Comparison of ENCODE assay signal across 14 cellular contexts in genomic region chr2:9397201-9397600, GRCh38. TPM values are rescaled to one million over a fixed set of nuclear protein-coding genes. Genes with fewer than 3 reads are reported as not detected.
DNase-seq lines count a peak whose midpoint lies in the region; ATAC-seq and TF ChIP-seq lines count a peak whose summit lies in the region.
"Had no signal": no experiment of that assay in that cellular context is flagged by ENCODE, and none has a peak within 500 bp of the region (broad histone marks: within the 10 kb centered on the region; RNA-seq: fewer than 3 reads in every experiment).

No MANE protein-coding gene starts in this region.

- H3K9me3 Mint-ChIP-seq in activated CD8-positive, alpha-beta T cell treated with anti-CD3 and anti-CD28 coated beads for 36 hours: no peaks in the 10 kb centered on the region
- H3K9me3 Mint-ChIP-seq: CD8-positive, alpha-beta T cell had no signal

- no peaks in the 10 kb centered on the region for H3K9me3 ChIP-seq in uterus
- H3K9me3 ChIP-seq: BE2C had no signal

- no peak overlapping the region for H3K27ac Mint-ChIP-seq in activated CD8-positive, alpha-beta T cell treated with anti-CD3 and anti-CD28 coated beads for 36 hours
- H3K27ac Mint-ChIP-seq: CD8-positive, alpha-beta T cell had no signal

- H3K4me1 ChIP-seq in uterus: peaks cover 0 to 6% of the 10 kb centered on the region in 2 donors
- H3K4me1 ChIP-seq: BE2C had no signal

- H3K36me3 Mint-ChIP-seq in activated CD8-positive, alpha-beta T cell treated with anti-CD3 and anti-CD28 coated beads for 36 hours (ENCODE audit: low read depth): no peaks in the 10 kb centered on the region
- H3K36me3 Mint-ChIP-seq: CD8-positive, alpha-beta T cell had no signal

- TF ChIP-seq CTCF in RWPE1 (conservative IDR thresholded peaks at IDR 0.05; ENCODE audit: low read depth) (no peak), uterus (IDR thresholded peaks at IDR 0.05) (no peak)
- no peak for TF ChIP-seq CTCF in activated CD8-positive, alpha-beta T cell treated with anti-CD3 and anti-CD28 coated beads for 36 hours (IDR thresholded peaks at IDR 0.05)

- no peaks in the 10 kb centered on the region for H3K27me3 ChIP-seq in uterus
- H3K27me3 ChIP-seq: BE2C had no signal

- POLR2A ChIA-PET in RWPE1 (lab: Yijun Ruan, JAX; ENCODE audit: low non-redundant PET): no interaction called here
- POLR2A ChIA-PET in activated CD8-positive, alpha-beta T cell treated with anti-CD3 and anti-CD28 coated beads for 36 hours (lab: Charles Lee): no interaction called here

- H3K27ac ChIP-seq in RWPE1 (peak overlapping the region; percentile 24; the same call in 1 of the 2 replicates), uterus (peak overlapping the region; percentile 36 to 61)
- H3K27ac ChIP-seq: C4-2B, GM23248 had no signal

- DNase-seq in RWPE1 (ENCODE audit: low spot score) (no peak), islet precursor cell (peak; percentile 38), sciatic nerve (ENCODE audit: low spot score) (peak; percentile 48), uterus (no peak), NCI-H748 (lab: John Stamatoyannopoulos, UW; ENCODE audit: unreplicated experiment) (no peak), EL (no peak)
- DNase-seq in activated CD8-positive, alpha-beta T cell treated with anti-CD3 and anti-CD28 coated beads for 36 hours: no peak
- DNase-seq: BE2C; CD8-positive, alpha-beta T cell; COR-L47; DND-41; GM23248 had no signal

- TF ChIP-seq POLR2A in uterus (IDR thresholded peaks at IDR 0.05): no peak

- intact Hi-C loops in sciatic nerve (cut with DNase I): no loop called here
- intact Hi-C loops in uterus (cut with DNase I; ENCODE audit: low total_unique reads): no loop called here
- intact Hi-C loops in activated CD8-positive, alpha-beta T cell treated with anti-CD3 and anti-CD28 coated beads for 36 hours (cut with micrococcal nuclease): no loop called here

- H3K27me3 Mint-ChIP-seq in activated CD8-positive, alpha-beta T cell treated with anti-CD3 and anti-CD28 coated beads for 36 hours: no peaks in the 10 kb centered on the region

- ATAC-seq in sciatic nerve: no peak
- no peak for ATAC-seq in activated CD8-positive, alpha-beta T cell treated with anti-CD3 and anti-CD28 coated beads for 36 hours
- ATAC-seq: CD8-positive, alpha-beta T cell; HCT116 had no signal

- H3K4me1 Mint-ChIP-seq in activated CD8-positive, alpha-beta T cell treated with anti-CD3 and anti-CD28 coated beads for 36 hours (ENCODE audit: low read depth): no peaks in the 10 kb centered on the region

- H3K4me3 Mint-ChIP-seq in activated CD8-positive, alpha-beta T cell treated with anti-CD3 and anti-CD28 coated beads for 36 hours: no peak overlapping the region
- H3K4me3 Mint-ChIP-seq: CD8-positive, alpha-beta T cell had no signal

- H3K4me3 ChIP-seq in uterus: no peak overlapping the region
- H3K4me3 ChIP-seq: GM23248 had no signal

- H3K36me3 ChIP-seq in uterus: no peaks in the 10 kb centered on the region
- H3K36me3 ChIP-seq: BE2C had no signal

- CTCF ChIA-PET in RWPE1 (lab: Yijun Ruan, JAX): no interaction called here
- CTCF ChIA-PET in activated CD8-positive, alpha-beta T cell treated with anti-CD3 and anti-CD28 coated beads for 36 hours (lab: Charles Lee): no interaction called here

RNA-seq across cellular contexts. Expression of gene ITGB1BP1, which starts 26.1 kb away (rescaled TPM):
- total RNA-seq in sciatic nerve (163 TPM), uterus (100 to 1,000 TPM in 1 of 4 donors, 10 to 100 TPM in 3; 32.0 to 106 (median 45.1) TPM)
- 100 to 1,000 TPM; 111 to 117 TPM for total RNA-seq in activated CD8-positive, alpha-beta T cell treated with anti-CD3 and anti-CD28 coated beads for 36 hours

RNA-seq across cellular contexts. Expression of gene CPSF3, which starts 26.3 kb away (rescaled TPM):
- total RNA-seq in sciatic nerve: 16.0 TPM
- 10 to 100 TPM in 3 of 4 donors, 1 to 10 TPM in 1; 7.2 to 45.2 (median 30.3) TPM for total RNA-seq in uterus
- 10 to 100 TPM; 72.2 to 73.0 TPM for total RNA-seq in activated CD8-positive, alpha-beta T cell treated with anti-CD3 and anti-CD28 coated beads for 36 hours

Comparison
In these comparisons a context has a peak if more than half of its experiments do, and no peak if none do; other contexts are left out.
1. DNase-seq: peak in islet precursor cell (single experiment) and sciatic nerve (single experiment); none in RWPE1 (single experiment), uterus (0 of 2), NCI-H748 (single experiment), activated CD8-positive, alpha-beta T cell treated with anti-CD3 and anti-CD28 coated beads for 36 hours (single experiment) and EL (single experiment).